1 cellular context compared by ENCODE assay signal in the genomic region with DNA sequence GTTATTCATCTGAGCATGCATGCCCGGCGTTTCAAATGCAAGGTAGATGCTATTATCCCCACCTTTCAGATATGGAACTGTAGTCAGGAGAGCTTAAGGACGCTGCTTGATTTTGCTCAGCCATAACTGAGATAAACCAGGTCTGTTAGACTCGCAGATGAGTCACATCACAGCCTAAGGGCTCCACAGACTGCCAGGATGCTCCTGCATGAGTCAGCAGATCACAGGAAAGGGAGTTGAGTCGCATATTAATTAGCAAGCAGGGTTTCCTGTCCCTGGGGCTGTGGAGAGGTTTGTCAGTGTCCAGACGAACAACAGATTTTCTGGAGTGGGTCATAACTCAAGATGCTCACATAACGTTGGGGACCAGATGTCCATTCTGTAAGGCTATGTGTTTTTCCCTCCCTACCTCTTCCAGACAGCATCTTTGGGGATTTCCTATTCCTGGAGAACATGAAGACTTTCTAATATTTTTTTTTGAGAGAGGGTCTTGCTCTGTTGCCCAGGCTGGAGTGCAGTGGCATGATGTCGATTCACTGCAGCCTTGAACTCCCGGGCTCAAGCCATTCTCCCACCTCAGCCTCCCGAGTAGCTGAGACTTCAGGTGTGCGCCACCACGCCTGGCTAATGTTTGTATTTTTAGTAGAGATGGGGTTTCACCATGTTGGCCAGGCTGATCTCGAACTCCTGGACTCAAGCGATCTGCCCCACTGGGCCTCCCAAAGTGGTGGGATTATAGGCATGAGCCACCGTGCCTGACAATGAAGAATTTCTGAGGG.
TF ChIP-seq lines count a peak whose summit lies in the region.

No MANE protein-coding gene starts in this region.

TF ChIP-seq in SK-N-SH, 30 proteins besides CTCF, POLR2A, EP300 and RAD21 (continued from another document):
- TF ChIP-seq POLR2AphosphoS5 (IDR thresholded peaks at IDR 0.05; ENCODE audit: low read depth, low read length) (peak; percentile 98), TAF1 (IDR thresholded peaks at IDR 0.05; ENCODE audit: borderline replicate concordance, low read depth, low read length) (peak; percentile 47; the same call in 1 of the 2 replicates), SMC3 (IDR thresholded peaks at IDR 0.05; ENCODE audit: low read depth, low read length) (no peak), FOXM1 (IDR thresholded peaks at IDR 0.05; ENCODE audit: low read depth) (peak; percentile 96), CHD2 (IDR thresholded peaks at IDR 0.05; ENCODE audit: low read length, partially characterized antibody) (peak; percentile 89), FOSL2 (IDR thresholded peaks at IDR 0.05; ENCODE audit: borderline replicate concordance, low read depth) (peak; percentile 100), RCOR1 (IDR thresholded peaks at IDR 0.05; ENCODE audit: low read length) (peak; percentile 99), GATA2 (CRISPR knock-in tag; IDR thresholded peaks at IDR 0.05) (peak; percentile 82), FOXJ3 (CRISPR knock-in tag; IDR thresholded peaks at IDR 0.05) (peak; percentile 94), NFIC (IDR thresholded peaks at IDR 0.05; ENCODE audit: borderline replicate concordance) (peak; percentile 93), TEAD4 (IDR thresholded peaks at IDR 0.05; ENCODE audit: borderline replicate concordance, insufficient read depth) (peak; percentile 97), RFX5 (IDR thresholded peaks at IDR 0.05; ENCODE audit: low read length) (no peak)
- TF ChIP-seq, protein P1, sequence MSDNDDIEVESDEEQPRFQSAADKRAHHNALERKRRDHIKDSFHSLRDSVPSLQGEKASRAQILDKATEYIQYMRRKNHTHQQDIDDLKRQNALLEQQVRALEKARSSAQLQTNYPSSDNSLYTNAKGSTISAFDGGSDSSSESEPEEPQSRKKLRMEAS (IDR thresholded peaks at IDR 0.05; ENCODE audit: low read depth) = peak; percentile 68; the same call in 1 of the 2 replicates
- TF ChIP-seq, protein P2, sequence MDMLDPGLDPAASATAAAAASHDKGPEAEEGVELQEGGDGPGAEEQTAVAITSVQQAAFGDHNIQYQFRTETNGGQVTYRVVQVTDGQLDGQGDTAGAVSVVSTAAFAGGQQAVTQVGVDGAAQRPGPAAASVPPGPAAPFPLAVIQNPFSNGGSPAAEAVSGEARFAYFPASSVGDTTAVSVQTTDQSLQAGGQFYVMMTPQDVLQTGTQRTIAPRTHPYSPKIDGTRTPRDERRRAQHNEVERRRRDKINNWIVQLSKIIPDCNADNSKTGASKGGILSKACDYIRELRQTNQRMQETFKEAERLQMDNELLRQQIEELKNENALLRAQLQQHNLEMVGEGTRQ (IDR thresholded peaks at IDR 0.05; ENCODE audit: borderline replicate concordance, low read depth, low read length) = no peak
- TF ChIP-seq, protein P3, sequence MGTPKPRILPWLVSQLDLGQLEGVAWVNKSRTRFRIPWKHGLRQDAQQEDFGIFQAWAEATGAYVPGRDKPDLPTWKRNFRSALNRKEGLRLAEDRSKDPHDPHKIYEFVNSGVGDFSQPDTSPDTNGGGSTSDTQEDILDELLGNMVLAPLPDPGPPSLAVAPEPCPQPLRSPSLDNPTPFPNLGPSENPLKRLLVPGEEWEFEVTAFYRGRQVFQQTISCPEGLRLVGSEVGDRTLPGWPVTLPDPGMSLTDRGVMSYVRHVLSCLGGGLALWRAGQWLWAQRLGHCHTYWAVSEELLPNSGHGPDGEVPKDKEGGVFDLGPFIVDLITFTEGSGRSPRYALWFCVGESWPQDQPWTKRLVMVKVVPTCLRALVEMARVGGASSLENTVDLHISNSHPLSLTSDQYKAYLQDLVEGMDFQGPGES (IDR thresholded peaks at IDR 0.05; ENCODE audit: low read depth, low read length) = no peak
- TF ChIP-seq, protein P4, sequence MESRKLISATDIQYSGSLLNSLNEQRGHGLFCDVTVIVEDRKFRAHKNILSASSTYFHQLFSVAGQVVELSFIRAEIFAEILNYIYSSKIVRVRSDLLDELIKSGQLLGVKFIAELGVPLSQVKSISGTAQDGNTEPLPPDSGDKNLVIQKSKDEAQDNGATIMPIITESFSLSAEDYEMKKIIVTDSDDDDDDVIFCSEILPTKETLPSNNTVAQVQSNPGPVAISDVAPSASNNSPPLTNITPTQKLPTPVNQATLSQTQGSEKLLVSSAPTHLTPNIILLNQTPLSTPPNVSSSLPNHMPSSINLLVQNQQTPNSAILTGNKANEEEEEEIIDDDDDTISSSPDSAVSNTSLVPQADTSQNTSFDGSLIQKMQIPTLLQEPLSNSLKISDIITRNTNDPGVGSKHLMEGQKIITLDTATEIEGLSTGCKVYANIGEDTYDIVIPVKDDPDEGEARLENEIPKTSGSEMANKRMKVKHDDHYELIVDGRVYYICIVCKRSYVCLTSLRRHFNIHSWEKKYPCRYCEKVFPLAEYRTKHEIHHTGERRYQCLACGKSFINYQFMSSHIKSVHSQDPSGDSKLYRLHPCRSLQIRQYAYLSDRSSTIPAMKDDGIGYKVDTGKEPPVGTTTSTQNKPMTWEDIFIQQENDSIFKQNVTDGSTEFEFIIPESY (IDR thresholded peaks at IDR 0.05; ENCODE audit: borderline replicate concordance, low read depth) = peak; percentile 90
- TF ChIP-seq, protein P5, sequence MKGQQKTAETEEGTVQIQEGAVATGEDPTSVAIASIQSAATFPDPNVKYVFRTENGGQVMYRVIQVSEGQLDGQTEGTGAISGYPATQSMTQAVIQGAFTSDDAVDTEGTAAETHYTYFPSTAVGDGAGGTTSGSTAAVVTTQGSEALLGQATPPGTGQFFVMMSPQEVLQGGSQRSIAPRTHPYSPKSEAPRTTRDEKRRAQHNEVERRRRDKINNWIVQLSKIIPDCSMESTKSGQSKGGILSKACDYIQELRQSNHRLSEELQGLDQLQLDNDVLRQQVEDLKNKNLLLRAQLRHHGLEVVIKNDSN (IDR thresholded peaks at IDR 0.05; ENCODE audit: borderline replicate concordance, low read depth) = 0 out of 2 replicates have a peak, but pooled peaks have one; percentile 25
- TF ChIP-seq, protein P6, sequence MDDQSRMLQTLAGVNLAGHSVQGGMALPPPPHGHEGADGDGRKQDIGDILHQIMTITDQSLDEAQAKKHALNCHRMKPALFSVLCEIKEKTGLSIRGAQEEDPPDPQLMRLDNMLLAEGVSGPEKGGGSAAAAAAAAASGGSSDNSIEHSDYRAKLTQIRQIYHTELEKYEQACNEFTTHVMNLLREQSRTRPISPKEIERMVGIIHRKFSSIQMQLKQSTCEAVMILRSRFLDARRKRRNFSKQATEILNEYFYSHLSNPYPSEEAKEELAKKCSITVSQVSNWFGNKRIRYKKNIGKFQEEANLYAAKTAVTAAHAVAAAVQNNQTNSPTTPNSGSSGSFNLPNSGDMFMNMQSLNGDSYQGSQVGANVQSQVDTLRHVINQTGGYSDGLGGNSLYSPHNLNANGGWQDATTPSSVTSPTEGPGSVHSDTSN (IDR thresholded peaks at IDR 0.05) = peak; percentile 96
